In genomic region chr21:39136138-39136537, GRCh38 we compare ENCODE assay signal across 1 cellular context.
TF ChIP-seq lines count a peak whose summit lies in the region.

No MANE protein-coding gene starts in this region.

TF ChIP-seq in HepG2, 621 proteins besides CTCF, POLR2A, EP300 and RAD21 (continued from another document):
- TF ChIP-seq ZBTB33 (CRISPR knock-in tag; IDR thresholded peaks at IDR 0.05) = peak; percentile 49; the same call in 1 of the 2 replicates
TF ChIP-seq in HepG2: peak in this region for 4; not testable (repeated sequence) for 617.
